ENCODE assay signal across 8 cellular contexts in the genomic region with DNA sequence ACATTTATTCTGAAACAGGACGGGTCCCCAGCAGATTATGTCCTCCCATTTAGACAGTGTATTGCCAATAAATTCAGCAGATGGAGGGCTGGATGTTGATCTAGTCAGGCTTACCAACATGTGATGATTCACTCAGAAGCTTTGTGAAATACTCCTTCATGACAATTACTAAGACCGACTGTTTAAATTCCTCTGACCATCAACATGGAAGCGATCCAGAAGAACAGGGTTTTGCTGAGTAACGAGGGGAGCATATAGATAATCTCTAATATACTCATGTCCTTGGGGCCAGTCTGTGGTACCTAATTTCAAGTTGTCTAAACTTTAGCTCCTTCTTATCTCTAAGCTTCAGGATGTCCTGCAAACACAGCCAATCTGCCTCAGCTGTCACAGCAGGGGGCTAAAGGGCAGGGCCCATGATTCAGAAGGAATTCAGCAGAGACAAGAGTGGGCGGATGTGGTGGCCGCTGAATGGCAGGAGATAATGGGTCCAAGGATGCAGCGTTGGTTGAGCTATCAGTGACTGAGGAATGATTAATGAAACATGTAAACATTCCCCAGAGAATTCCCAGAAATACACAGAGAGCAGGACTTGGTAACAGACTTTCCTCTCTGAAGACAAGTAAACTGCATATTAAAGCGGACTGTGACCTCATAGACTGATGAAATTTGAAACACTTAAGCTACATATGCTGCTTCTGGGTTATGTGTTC.
A peak's percentile ranks its signal among the peaks of the same experiment; 100 is the strongest.
DNase-seq lines count a peak whose midpoint lies in the region; ATAC-seq, FAIRE-seq and TF ChIP-seq lines count a peak whose summit lies in the region.

No MANE protein-coding gene starts in this region.

- no peaks in the 10 kb centered on the region for H3K79me2 ChIP-seq in mesendoderm (ENCODE audit: control insufficient read depth, insufficient read depth, low read length)

- ATAC-seq in GM19023 (IDR thresholded peaks at IDR 0.05; ENCODE audit: unreplicated experiment) (no peak), HG02970 (IDR thresholded peaks at IDR 0.05; ENCODE audit: low FRiP score, unreplicated experiment) (no peak)

- H3K27ac ChIP-seq in mesendoderm (ENCODE audit: low read depth, low read length): no peak overlapping the region

- no peak for TF ChIP-seq CTCF in D721Med (IDR thresholded peaks at IDR 0.05; ENCODE audit: insufficient read depth, missing control alignments)

- H3K4me1 ChIP-seq in mesendoderm (ENCODE audit: control insufficient read depth, low read depth, low read length): peaks cover 3% of the 10 kb centered on the region

- H4K5ac ChIP-seq in mesendoderm (ENCODE audit: low read length): no peak overlapping the region

- H4K8ac ChIP-seq in mesendoderm (ENCODE audit: low read depth, low read length): no peak overlapping the region

- no peak overlapping the region for H3K4ac ChIP-seq in mesendoderm (ENCODE audit: low read depth, low read length)

- H3K18ac ChIP-seq in mesendoderm (ENCODE audit: low read length): no peak overlapping the region

- no CpG with 5 or more reads among the region's 8 CpGs for WGBS in mesendoderm (ENCODE audit: extremely low coverage, insufficient coverage, low lambda C conversion rate)

- H3K27me3 ChIP-seq in mesendoderm (ENCODE audit: insufficient read depth, low read length, poor library complexity): no peaks in the 10 kb centered on the region

- no peak overlapping the region for H3K9ac ChIP-seq in mesendoderm (ENCODE audit: low read length)

- no peak overlapping the region for H3K4me3 ChIP-seq in mesendoderm (ENCODE audit: low read length)

- H3K4me2 ChIP-seq in mesendoderm (ENCODE audit: low read length): no peak overlapping the region

- no peak overlapping the region for H2BK120ac ChIP-seq in mesendoderm (ENCODE audit: low read depth, low read length)

- peak; percentile 98 for DNase-seq in CMK (ENCODE audit: low read depth)
- DNase-seq in MV-4-11 (lab: John Stamatoyannopoulos, UW): peak; percentile 63
- DNase-seq in dedifferentiated amniotic fluid mesenchymal stem cell (ENCODE audit: extremely low spot score): peak; percentile 91
- DNase-seq in mesendoderm: peak; percentile 98
- no peak for DNase-seq in D721Med (ENCODE audit: insufficient read length, low spot score)
- no peak for DNase-seq in activated effector memory CD4-positive, alpha-beta T cell treated with anti-CD3 and anti-CD28 coated beads, Interleukin-2, amount 50 U/mL, for 16 hours

- no peak overlapping the region for H2BK15ac ChIP-seq in mesendoderm (replicated peaks; ENCODE audit: low read depth)

- no peak overlapping the region for H2AK5ac ChIP-seq in mesendoderm (ENCODE audit: low read length)

- no peaks in the 10 kb centered on the region for H3K79me1 ChIP-seq in mesendoderm (ENCODE audit: low read length)

- no peak overlapping the region for H3K23ac ChIP-seq in mesendoderm (ENCODE audit: low read length)

- no peak overlapping the region for H3K56ac ChIP-seq in mesendoderm (ENCODE audit: low read length)

- H3K36me3 ChIP-seq in mesendoderm (ENCODE audit: control insufficient read depth, insufficient read depth, low read length): no peaks in the 10 kb centered on the region

- no peak for FAIRE-seq in D721Med (lab: Jason Lieb, UNC)

- H2BK5ac ChIP-seq in mesendoderm (ENCODE audit: low read length): no peak overlapping the region

Comparison
In these comparisons a context has a peak if more than half of its experiments do, and no peak if none do; other contexts are left out.
1. DNase-seq: peak in CMK (single experiment), MV-4-11 (single experiment), dedifferentiated amniotic fluid mesenchymal stem cell (single experiment) and mesendoderm (single experiment); none in D721Med (single experiment) and activated effector memory CD4-positive, alpha-beta T cell treated with anti-CD3 and anti-CD28 coated beads, Interleukin-2, amount 50 U/mL, for 16 hours (single experiment).